ENCODE assay signal across 1 cellular context in genomic region chr11:11389238-11389637, GRCh38.
TF ChIP-seq lines count a peak whose summit lies in the region.

No MANE protein-coding gene starts in this region.

TF ChIP-seq in HepG2, 621 proteins besides CTCF, POLR2A, EP300 and RAD21:
- no peak for TF ChIP-seq ESRRA (CRISPR knock-in tag; IDR thresholded peaks at IDR 0.05; ENCODE audit: low read depth)
- no peak for TF ChIP-seq ZNF619 (CRISPR knock-in tag; IDR thresholded peaks at IDR 0.05)
- TF ChIP-seq HMG20B (CRISPR knock-in tag; conservative IDR thresholded peaks at IDR 0.05) = no peak
- no peak for TF ChIP-seq SMARCE1 (IDR thresholded peaks at IDR 0.05; ENCODE audit: borderline replicate concordance)
